ENCODE assay signal across 8 cellular contexts in the genomic region with DNA sequence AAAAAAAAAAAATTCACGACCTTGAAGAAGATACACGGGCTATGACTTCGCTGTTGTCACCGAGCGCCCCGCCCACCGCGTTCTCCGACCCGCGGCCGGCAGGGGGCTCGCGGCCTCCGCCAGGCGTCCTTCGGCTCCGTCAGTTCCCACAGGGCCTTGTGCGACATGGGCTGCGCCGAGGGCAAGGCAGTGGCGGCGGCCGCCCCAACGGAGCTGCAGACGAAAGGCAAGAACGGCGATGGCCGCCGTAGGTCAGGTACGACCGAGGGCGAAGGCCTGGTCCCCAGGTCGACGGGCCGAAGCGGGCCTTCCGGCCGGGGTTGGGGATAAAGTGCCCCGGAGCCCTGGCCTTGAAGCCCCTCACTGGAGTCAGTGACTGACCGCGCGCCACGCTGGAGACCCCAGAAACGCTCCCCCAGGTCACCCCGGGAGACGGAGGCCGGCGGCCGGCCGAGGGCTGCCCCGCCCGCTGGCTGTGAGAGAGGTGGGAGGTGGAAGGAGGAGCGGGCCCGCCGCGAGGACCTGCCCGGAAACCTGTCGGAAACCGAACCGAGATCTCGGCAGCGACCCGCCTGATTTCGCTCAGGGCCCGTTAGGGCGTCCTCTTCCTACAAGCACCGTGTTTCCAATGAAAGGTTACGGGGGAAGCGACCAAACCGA. TPM values are rescaled to one million over a fixed set of nuclear protein-coding genes. Genes with fewer than 3 reads are reported as not detected.
DNase-seq lines count a peak whose midpoint lies in the region; ATAC-seq, FAIRE-seq and TF ChIP-seq lines count a peak whose summit lies in the region.

TXNRD1 (plus strand) TSS at position 142 of the 660 bp plus-strand sequence; CDS start at position 166, 24 bp downstream.

- H3K9me3 Mint-ChIP-seq in Caco-2 (ENCODE audit: unreplicated experiment): no peaks in the 10 kb centered on the region

- intact Hi-C loops in Caco-2 (cut with micrococcal nuclease; ENCODE audit: unreplicated experiment) (loop anchor here (5.0 kb wide), 1 partner anchor 72 kb away; no protein-coding TSS in a partner anchor), kidney (cut with DNase I) (no loop called here)

- H3K27me3 Mint-ChIP-seq in Caco-2 (ENCODE audit: insufficient read depth, unreplicated experiment): no peaks in the 10 kb centered on the region

- peak; percentile 92 for ATAC-seq in GM21381 (IDR thresholded peaks at IDR 0.05; ENCODE audit: unreplicated experiment)

- no peak within 1 kb of the TSS for H3K27ac ChIP-seq in HUES6 (ENCODE audit: low read depth, low read length)
- peak within 1 kb of the TSS in 1 of 2 donors; percentile 71 for H3K27ac ChIP-seq in kidney (ENCODE audit: low read depth in 2 of 2, low read length in 2 of 2)

- DNase-seq in Caco-2 (no peak), kidney (peak; percentile 95), SHP77 (lab: John Stamatoyannopoulos, UW) (no peak)
- peak; percentile 60 for DNase-seq in activated CD4-positive, CD25-positive, alpha-beta regulatory T cell treated with anti-CD3 and anti-CD28 coated beads, Interleukin-2, amount 50 U/mL, for 16 hours (ENCODE audit: low read depth, low spot score)
- peak; percentile 73 for DNase-seq in central memory CD4-positive, alpha-beta T cell
- peak; percentile 72 to 81 for DNase-seq in stimulated activated CD4-positive, alpha-beta T cell treated with anti-CD3 and anti-CD28 coated beads, Interleukin-15, amount 100 ng/mL, for 1 hour (ENCODE audit: low read depth in 1 of 2, low spot score in 1 of 2)

- H3K36me3 ChIP-seq in Caco-2 (ENCODE audit: control insufficient read depth, insufficient read depth, low read length): no peaks in the 10 kb centered on the region
- H3K36me3 ChIP-seq in HUES6 (ENCODE audit: control insufficient read depth, insufficient read depth, low read length): no peaks in the 10 kb centered on the region
- H3K36me3 ChIP-seq in kidney (ENCODE audit: control insufficient read depth in 1 of 2, insufficient read depth in 2 of 2, low read length in 2 of 2): no peaks in the 10 kb centered on the region

- POLR2A ChIA-PET in Caco-2 (lab: Charles Lee): no interaction called here

- no peaks in the 10 kb centered on the region for H3K36me3 Mint-ChIP-seq in Caco-2 (ENCODE audit: insufficient read depth, unreplicated experiment)

- no peak within 1 kb of the TSS for H3K27ac Mint-ChIP-seq in Caco-2 (ENCODE audit: unreplicated experiment)

- H3K4me3 ChIP-seq in Caco-2 (ENCODE audit: low read depth, low read length) (no peak within 1 kb of the TSS), HUES6 (ENCODE audit: low read depth, low read length) (peak within 1 kb of the TSS; percentile 72), kidney (ENCODE audit: low read length in 2 of 2) (peak within 1 kb of the TSS; percentile 13 to 71)

- no peaks in the 10 kb centered on the region for H3K9me3 ChIP-seq in Caco-2
- no peaks in the 10 kb centered on the region for H3K9me3 ChIP-seq in HUES6 (ENCODE audit: control insufficient read depth, insufficient read depth, low read depth, low read length)
- H3K9me3 ChIP-seq in kidney (ENCODE audit: control insufficient read depth in 1 of 2, low read length in 2 of 2): no peaks in the 10 kb centered on the region

- BruUV-seq in Caco-2 (replicated peaks; lab: Mats Ljungman, UMichigan): no TSS peak

- no peak within 1 kb of the TSS for H3K4me3 Mint-ChIP-seq in Caco-2 (ENCODE audit: unreplicated experiment)

- FAIRE-seq in kidney (lab: Jason Lieb, UNC): no peak

- CTCF ChIA-PET in Caco-2 (lab: Charles Lee): no interaction called here

- H3K27me3 ChIP-seq in Caco-2 (replicated peaks; ENCODE audit: control insufficient read depth, insufficient read depth, low read length): no peaks in the 10 kb centered on the region
- peaks cover 15% of the 10 kb centered on the region for H3K27me3 ChIP-seq in HUES6 (ENCODE audit: control insufficient read depth, insufficient read depth, low read length)

- TF ChIP-seq CTCF in Caco-2 (IDR thresholded peaks at IDR 0.05; ENCODE audit: insufficient read depth in 1 of 2, low read depth in 1 of 2, low read length in 1 of 2, severe bottlenecking in 1 of 2, unreplicated experiment in 1 of 2) (no peak), kidney (IDR thresholded peaks at IDR 0.05; ENCODE audit: borderline replicate concordance, extremely low read depth, insufficient read depth) (peak; percentile 90)

- peaks cover 12% of the 10 kb centered on the region for H3K4me1 Mint-ChIP-seq in Caco-2 (ENCODE audit: low read depth, unreplicated experiment)

- peaks cover 17% of the 10 kb centered on the region for H3K4me1 ChIP-seq in Caco-2
- H3K4me1 ChIP-seq in HUES6 (ENCODE audit: control insufficient read depth, insufficient read depth, low read length): no peaks in the 10 kb centered on the region; the same call in 1 of the 2 replicates
- peaks cover 7% of the 10 kb centered on the region in 2 donors for H3K4me1 ChIP-seq in kidney (ENCODE audit: control insufficient read depth in 1 of 2, insufficient read depth in 1 of 2, low read depth in 1 of 2, low read length in 2 of 2)

- peak within 1 kb of the TSS; percentile 63 for H3K9ac ChIP-seq in HUES6 (ENCODE audit: low read length)
- peak within 1 kb of the TSS in 1 of 2 donors; percentile 86 for H3K9ac ChIP-seq in kidney (ENCODE audit: low read length in 2 of 2)

RNA-seq across cellular contexts. Expression of gene TXNRD1, which starts in this region (rescaled TPM):
- total RNA-seq in Caco-2 (2022) (104 and 115 TPM in 2 replicates), kidney (73.2 TPM)
- polyA plus RNA-seq in kidney (ENCODE audit: insufficient read depth, low read depth, low replicate concordance): 45.0 TPM

Comparison
In these comparisons a context has a peak if more than half of its experiments do, and no peak if none do; other contexts are left out.
1. DNase-seq: peak in activated CD4-positive, CD25-positive, alpha-beta regulatory T cell treated with anti-CD3 and anti-CD28 coated beads, Interleukin-2, amount 50 U/mL, for 16 hours (single experiment), central memory CD4-positive, alpha-beta T cell (single experiment), kidney (single experiment) and stimulated activated CD4-positive, alpha-beta T cell treated with anti-CD3 and anti-CD28 coated beads, Interleukin-15, amount 100 ng/mL, for 1 hour (2 of 2); none in Caco-2 (0 of 2) and SHP77 (0 of 2).